In the genomic region with DNA sequence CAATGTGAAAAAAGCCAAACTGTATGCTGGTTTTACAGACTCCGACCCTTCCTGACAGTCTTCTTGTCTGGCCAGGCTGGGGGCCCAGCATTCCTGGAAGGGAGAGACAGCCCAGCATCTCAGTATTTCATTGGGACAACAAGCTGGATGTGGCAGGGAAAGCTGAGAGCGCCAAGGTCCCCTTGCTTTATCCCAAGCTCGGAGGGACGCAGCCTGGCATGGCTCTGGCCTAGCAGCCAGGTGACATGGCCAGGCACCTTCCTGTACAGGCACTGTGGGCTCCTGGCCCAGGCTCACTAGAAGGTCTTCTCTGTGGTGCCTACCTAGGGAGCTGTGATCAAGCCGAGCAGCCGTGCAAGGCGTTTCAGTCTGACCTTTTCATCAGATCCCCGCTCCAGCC, we compare ENCODE assay signal across 19 cellular contexts. TPM values are rescaled to one million over a fixed set of nuclear protein-coding genes. Genes with fewer than 3 reads are reported as not detected.
DNase-seq lines count a peak whose midpoint lies in the region; TF ChIP-seq lines count a peak whose summit lies in the region.
"Had no signal": no experiment of that assay in that cellular context is flagged by ENCODE, and none has a peak within 500 bp of the region (broad histone marks: within the 10 kb centered on the region; RNA-seq: fewer than 3 reads in every experiment).

No MANE protein-coding gene starts in this region.

- H3K4me1 Mint-ChIP-seq in Calu3 (ENCODE audit: low read depth, unreplicated experiment): peaks cover 10% of the 10 kb centered on the region

- H3K79me2 ChIP-seq in trophoblast cell (ENCODE audit: control insufficient read depth, insufficient read depth, low read length, poor library complexity): peaks cover 12% of the 10 kb centered on the region

- BruUV-seq in Calu3 (replicated peaks; lab: Mats Ljungman, UMichigan): TSS peak; percentile 76

- peak overlapping the region; percentile 61 for H3K4ac ChIP-seq in trophoblast cell (ENCODE audit: low read depth, low read length)

- peaks cover 37 to 41% of the 10 kb centered on the region in 2 experiments for H3K36me3 ChIP-seq in trophoblast cell (ENCODE audit: control insufficient read depth in 1 of 2, insufficient read depth in 2 of 2, low read length in 2 of 2)
- H3K36me3 ChIP-seq: BLaER1 had no signal

- peaks cover 2% of the 10 kb centered on the region for H3K9me3 ChIP-seq in trophoblast cell (ENCODE audit: insufficient read depth, low read depth, low read length)
- H3K9me3 ChIP-seq: BLaER1 had no signal

- no peaks in the 10 kb centered on the region for H3K27me3 ChIP-seq in trophoblast cell (ENCODE audit: insufficient read depth, low read length)
- H3K27me3 ChIP-seq: BLaER1 had no signal

- peak overlapping the region; percentile 83 for H3K14ac ChIP-seq in trophoblast cell (ENCODE audit: low read length)

- WGBS in trophoblast cell (ENCODE audit: extremely low coverage, insufficient coverage, insufficient read length): no CpG with 5 or more reads among the region's 8 CpGs

- no peak overlapping the region for H3K9ac ChIP-seq in trophoblast cell (ENCODE audit: low read length)
- H3K9ac ChIP-seq: BLaER1, KMS-11 had no signal

- no peaks in the 10 kb centered on the region for H3K9me3 Mint-ChIP-seq in Calu3 (ENCODE audit: low read depth, unreplicated experiment)
- H3K9me3 Mint-ChIP-seq: CD4-positive, alpha-beta T cell; GM23338 had no signal

- no peak overlapping the region for H2AFZ ChIP-seq in trophoblast cell (ENCODE audit: insufficient read depth, low read length, poor library complexity)
- H2AFZ ChIP-seq: GM23338 had no signal

- H3K23ac ChIP-seq in trophoblast cell (ENCODE audit: low read length): no peak overlapping the region

- peak overlapping the region; percentile 75 for H4K8ac ChIP-seq in trophoblast cell (ENCODE audit: low read depth, low read length)

- no peak overlapping the region for H3K4me3 ChIP-seq in coronary artery
- H3K4me3 ChIP-seq in trophoblast cell (ENCODE audit: low read depth, low read length): no peak overlapping the region
- H3K4me3 ChIP-seq: BLaER1, GM23338, SK-N-MC had no signal

- DNase-seq in Calu3 (no peak), coronary artery (ENCODE audit: low spot score) (peak; percentile 71), trophoblast cell (no peak), pons (ENCODE audit: low spot score) (no peak), DMS53 (lab: John Stamatoyannopoulos, UW) (no peak), NK-92 (lab: John Stamatoyannopoulos, UW; ENCODE audit: unreplicated experiment) (no peak)
- DNase-seq: CD4-positive, alpha-beta T cell; COR-L47; NCI-H1694 treated with DMSO at 0.1 percent for 48 hours; NCI-H2081 treated with DMSO at 0.1 percent for 48 hours; NCI-H2171 treated with DMSO at 0.1 percent for 48 hours; NCI-H524 treated with DMSO at 0.1 percent for 48 hours; OCI-M1; SHP77 had no signal

- H3K4me1 ChIP-seq in trophoblast cell (ENCODE audit: control insufficient read depth in 1 of 2, insufficient read depth in 2 of 2, low read length in 2 of 2): peaks cover 40 to 46% of the 10 kb centered on the region in 2 experiments

- H3K18ac ChIP-seq in trophoblast cell (ENCODE audit: low read length): peak overlapping the region; percentile 77

- H3K27ac ChIP-seq in 22Rv1 (peak overlapping the region; percentile 61), coronary artery (peak overlapping the region; percentile 62 to 77), trophoblast cell (ENCODE audit: low read depth, low read length) (peak overlapping the region; percentile 89)
- H3K27ac ChIP-seq: BLaER1, KMS-11 had no signal

- H4K12ac ChIP-seq in trophoblast cell (ENCODE audit: low read depth, low read length): peak overlapping the region; percentile 20

- no peak overlapping the region for H3K4me2 ChIP-seq in trophoblast cell (ENCODE audit: low read length)
- H3K4me2 ChIP-seq: GM23338, KMS-11 had no signal

- peak overlapping the region; percentile 83 for H2BK120ac ChIP-seq in trophoblast cell (ENCODE audit: insufficient read depth, low read length, poor library complexity)

- peak overlapping the region; percentile 87 for H2AK5ac ChIP-seq in trophoblast cell (ENCODE audit: low read length)

- peak overlapping the region; percentile 84 for H2BK5ac ChIP-seq in trophoblast cell (ENCODE audit: low read depth, low read length, poor library complexity)

- peaks cover 36% of the 10 kb centered on the region for H3K36me3 Mint-ChIP-seq in Calu3 (ENCODE audit: insufficient read depth, unreplicated experiment)

- intact Hi-C loops in Calu3 (cut with micrococcal nuclease; ENCODE audit: unreplicated experiment): no loop called here

- peaks cover 32% of the 10 kb centered on the region for H3K79me1 ChIP-seq in trophoblast cell (ENCODE audit: low read length)

- no peak overlapping the region for H3K4me3 Mint-ChIP-seq in Calu3 (ENCODE audit: low read depth, unreplicated experiment)
- H3K4me3 Mint-ChIP-seq: CD4-positive, alpha-beta T cell; GM23338 had no signal

- CTCF ChIA-PET in Calu3 (lab: Charles Lee): no interaction called here

- H4K91ac ChIP-seq in trophoblast cell (ENCODE audit: low read depth, low read length): peak overlapping the region; percentile 98

- no peaks in the 10 kb centered on the region for H3K27me3 Mint-ChIP-seq in Calu3 (ENCODE audit: unreplicated experiment)
- H3K27me3 Mint-ChIP-seq: CD4-positive, alpha-beta T cell had no signal

- H2BK12ac ChIP-seq in trophoblast cell (ENCODE audit: low read length): peak overlapping the region; percentile 82

- H3K27ac Mint-ChIP-seq in Calu3 (ENCODE audit: unreplicated experiment): no peak overlapping the region
- H3K27ac Mint-ChIP-seq: CD4-positive, alpha-beta T cell; GM23338 had no signal

- TF ChIP-seq CTCF in 22Rv1 (IDR thresholded peaks at IDR 0.05) (no peak), Calu3 (IDR thresholded peaks at IDR 0.05; ENCODE audit: unreplicated experiment) (no peak), coronary artery (IDR thresholded peaks at IDR 0.05) (no peak)

RNA-seq across cellular contexts. Expression of a gene that starts 33.0 kb away (rescaled TPM):
- 62.1 and 73.0 TPM in 2 replicates for total RNA-seq in Calu3 (2022)
- 23.2 and 23.9 TPM in 2 replicates for polyA plus RNA-seq in trophoblast cell (2013)
